Comparison of ENCODE assay signal across 23 cellular contexts in genomic region chr17:44380767-44381166, GRCh38.
"Had no signal": no experiment of that assay in that cellular context is flagged by ENCODE, and none has a peak within 500 bp of the region (broad histone marks: within the 10 kb centered on the region; RNA-seq: fewer than 3 reads in every experiment).

No MANE protein-coding gene starts in this region.

- H3K4me3 ChIP-seq: SJSA1, SK-N-MC had no signal

- H3K27ac ChIP-seq: HL-60, SJSA1, SK-N-MC had no signal

- H3K36me3 ChIP-seq: SJSA1 had no signal

- FAIRE-seq: RCC 7860 had no signal

- DNase-seq: KBM-7, MV-4-11, NCI-H1048, NCI-H1105, NCI-H1417, NCI-H187, NCI-H2029, NCI-H2081 treated with DMSO at 0.1 percent for 48 hours, NCI-H2171, NCI-H226, NCI-H446, NCI-H510A, NCI-H524 treated with DMSO at 0.1 percent for 48 hours, NCI-H69, NCI-H774, Right ventricle myocardium superior, RPMI8226, SIG-M5, SW 1271 had no signal
